18 cellular contexts compared by ENCODE assay signal in genomic region chr12:554001-554285, GRCh38.
DNase-seq lines count a peak whose midpoint lies in the region; ATAC-seq and TF ChIP-seq lines count a peak whose summit lies in the region.
"Had no signal": no experiment of that assay in that cellular context is flagged by ENCODE, and none has a peak within 500 bp of the region (broad histone marks: within the 10 kb centered on the region; RNA-seq: fewer than 3 reads in every experiment).

No MANE protein-coding gene starts in this region.

- peaks cover 35% of the 10 kb centered on the region for H3K4me1 Mint-ChIP-seq in activated CD8-positive, alpha-beta memory T cell treated with anti-CD3 and anti-CD28 coated beads, Interleukin-2, amount 10 ng/mL, durations not matched to agents 7 days and 5 days
- peaks cover 27 to 49% (median 38%) of the 10 kb centered on the region in 4 donors for H3K4me1 Mint-ChIP-seq in CD4-positive, alpha-beta memory T cell
- H3K4me1 Mint-ChIP-seq in activated CD8-positive, alpha-beta T cell treated with anti-CD3 and anti-CD28 coated beads for 36 hours (ENCODE audit: low read depth), result peaks cover 39% of the 10 kb centered on the region

- no peaks in the 10 kb centered on the region for H3K36me3 Mint-ChIP-seq in activated CD8-positive, alpha-beta memory T cell treated with anti-CD3 and anti-CD28 coated beads, Interleukin-2, amount 10 ng/mL, durations not matched to agents 7 days and 5 days
- peaks cover 0 to 17% of the 10 kb centered on the region in 2 donors for H3K36me3 Mint-ChIP-seq in CD4-positive, alpha-beta memory T cell
- peaks cover 6% of the 10 kb centered on the region for H3K36me3 Mint-ChIP-seq in activated CD8-positive, alpha-beta T cell treated with anti-CD3 and anti-CD28 coated beads for 36 hours (ENCODE audit: low read depth)

- H3K27ac Mint-ChIP-seq in activated CD8-positive, alpha-beta memory T cell treated with anti-CD3 and anti-CD28 coated beads, Interleukin-2, amount 10 ng/mL, durations not matched to agents 7 days and 5 days, result no peak overlapping the region
- H3K27ac Mint-ChIP-seq in CD4-positive, alpha-beta memory T cell, result peak overlapping the region in 6 of 7 donors; percentile 23 to 98 (median 92)
- H3K27ac Mint-ChIP-seq in activated CD8-positive, alpha-beta T cell treated with anti-CD3 and anti-CD28 coated beads for 36 hours, result peak overlapping the region; percentile 87

- TF ChIP-seq CTCF in activated CD8-positive, alpha-beta T cell treated with anti-CD3 and anti-CD28 coated beads for 36 hours (IDR thresholded peaks at IDR 0.05), result no peak

- intact Hi-C loops in CD4-positive, alpha-beta memory T cell (cut with micrococcal nuclease), result no loop called here
- intact Hi-C loops in activated CD8-positive, alpha-beta T cell treated with anti-CD3 and anti-CD28 coated beads for 36 hours (cut with micrococcal nuclease), result no loop called here
- intact Hi-C loops in sciatic nerve (cut with DNase I), result no loop called here

- no peaks in the 10 kb centered on the region for H3K9me3 Mint-ChIP-seq in activated CD8-positive, alpha-beta memory T cell treated with anti-CD3 and anti-CD28 coated beads, Interleukin-2, amount 10 ng/mL, durations not matched to agents 7 days and 5 days (ENCODE audit: low read depth)
- H3K9me3 Mint-ChIP-seq in CD4-positive, alpha-beta memory T cell, result no peaks in the 10 kb centered on the region
- H3K9me3 Mint-ChIP-seq in activated CD8-positive, alpha-beta T cell treated with anti-CD3 and anti-CD28 coated beads for 36 hours, result no peaks in the 10 kb centered on the region

- no peaks in the 10 kb centered on the region for H3K36me3 ChIP-seq in CD4-positive, alpha-beta memory T cell (ENCODE audit: insufficient read depth, low read length)
- H3K36me3 ChIP-seq: prostate gland had no signal

- peaks cover 8% of the 10 kb centered on the region for H3K27me3 Mint-ChIP-seq in activated CD8-positive, alpha-beta memory T cell treated with anti-CD3 and anti-CD28 coated beads, Interleukin-2, amount 10 ng/mL, durations not matched to agents 7 days and 5 days
- H3K27me3 Mint-ChIP-seq in CD4-positive, alpha-beta memory T cell, result no peaks in the 10 kb centered on the region
- no peaks in the 10 kb centered on the region for H3K27me3 Mint-ChIP-seq in activated CD8-positive, alpha-beta T cell treated with anti-CD3 and anti-CD28 coated beads for 36 hours

- peak overlapping the region in 1 of 2 donors; percentile 18 for H3K4me3 ChIP-seq in CD4-positive, alpha-beta memory T cell (ENCODE audit: low read length in 2 of 2)
- H3K4me3 ChIP-seq: prostate gland, smooth muscle cell, tibial nerve had no signal

- peak overlapping the region; percentile 36 for H3K27ac ChIP-seq in CD4-positive, alpha-beta memory T cell (ENCODE audit: low read depth, low read length)
- H3K27ac ChIP-seq: prostate gland, tibial nerve, VCaP had no signal

- POLR2A ChIA-PET in CD4-positive, alpha-beta memory T cell (lab: Charles Lee; ENCODE audit: partially characterized antibody), result interaction anchor here (0.5 kb wide), 1 partner anchor 1468 kb away, joined by 3 read pairs; no protein-coding TSS in a partner anchor
- POLR2A ChIA-PET in activated CD8-positive, alpha-beta T cell treated with anti-CD3 and anti-CD28 coated beads for 36 hours (lab: Charles Lee), result interaction anchor here (1.2 kb wide), 1 partner anchor 101 kb away, joined by 4 read pairs; no protein-coding TSS in a partner anchor

- CTCF ChIA-PET in activated CD8-positive, alpha-beta memory T cell treated with anti-CD3 and anti-CD28 coated beads, Interleukin-2, amount 10 ng/mL, durations not matched to agents 7 days and 5 days (lab: Charles Lee), result interaction anchor here (0.9 to 1.4 kb wide), 7 partner anchors 9 to 396 kb away, joined by 3 to 4 read pairs (median 3); partner anchors contain the start of gene RAD52
- CTCF ChIA-PET in CD4-positive, alpha-beta memory T cell (lab: Charles Lee; ENCODE audit: partially characterized antibody), result interaction anchor here (0.9 to 1.8 kb wide), 4 partner anchors 10 to 198 kb away, joined by 3 to 4 read pairs (median 4); partner anchors contain the start of gene WNK1
- CTCF ChIA-PET in activated CD8-positive, alpha-beta T cell treated with anti-CD3 and anti-CD28 coated beads for 36 hours (lab: Charles Lee), result interaction anchor here (0.9 to 3.2 kb wide), 4 partner anchors 16 to 112 kb away, joined by 3 to 14 read pairs (median 4); no protein-coding TSS in a partner anchor

- H3K9me3 ChIP-seq in CD4-positive, alpha-beta memory T cell (ENCODE audit: control insufficient read depth in 1 of 2, low read length in 2 of 2), result no peaks in the 10 kb centered on the region
- H3K9me3 ChIP-seq: heart right ventricle, prostate gland, tibial nerve had no signal

- peaks cover 34% of the 10 kb centered on the region for H3K4me1 ChIP-seq in CD4-positive, alpha-beta memory T cell (ENCODE audit: insufficient read depth, low read length)
- H3K4me1 ChIP-seq: prostate gland had no signal

- DNase-seq in activated CD8-positive, alpha-beta memory T cell treated with anti-CD3 and anti-CD28 coated beads, Interleukin-2, amount 10 ng/mL, durations not matched to agents 7 days and 5 days, result no peak
- DNase-seq in activated CD8-positive, alpha-beta memory T cell treated with anti-CD3 and anti-CD28 coated beads, Interleukin-2, amount 50 U/mL, for 48 hours, result no peak
- no peak for DNase-seq in CD4-positive, alpha-beta memory T cell
- no peak for DNase-seq in activated CD8-positive, alpha-beta T cell treated with anti-CD3 and anti-CD28 coated beads for 36 hours
- DNase-seq in sciatic nerve (ENCODE audit: low spot score), result peak; percentile 56
- DNase-seq in RKO (ENCODE audit: low spot score), result no peak
- DNase-seq: ACHN; DND-41; heart right ventricle; NCI-H2029 treated with DMSO at 0.1 percent for 48 hours; NCI-H446; stimulated activated CD8-positive, alpha-beta memory T cell treated with anti-CD3 and anti-CD28 coated beads, Interleukin-4, amount 100 ng/mL, for 48 hours had no signal

- H3K4me3 Mint-ChIP-seq in activated CD8-positive, alpha-beta memory T cell treated with anti-CD3 and anti-CD28 coated beads, Interleukin-2, amount 10 ng/mL, durations not matched to agents 7 days and 5 days, result peak overlapping the region; percentile 48
- H3K4me3 Mint-ChIP-seq in CD4-positive, alpha-beta memory T cell, result peak overlapping the region in 6 of 8 donors; percentile 47 to 94 (median 86)
- H3K4me3 Mint-ChIP-seq in activated CD8-positive, alpha-beta T cell treated with anti-CD3 and anti-CD28 coated beads for 36 hours, result peak overlapping the region; percentile 85

- ATAC-seq in activated CD8-positive, alpha-beta memory T cell treated with anti-CD3 and anti-CD28 coated beads, Interleukin-2, amount 10 ng/mL, durations not matched to agents 7 days and 5 days, result no peak
- no peak for ATAC-seq in activated CD8-positive, alpha-beta T cell treated with anti-CD3 and anti-CD28 coated beads for 36 hours
- ATAC-seq in sciatic nerve, result no peak
- no peak for ATAC-seq in HG03135 (IDR thresholded peaks at IDR 0.05; ENCODE audit: unreplicated experiment)
- no peak for ATAC-seq in GM19351 (IDR thresholded peaks at IDR 0.05; ENCODE audit: unreplicated experiment)
- ATAC-seq: heart right ventricle had no signal

- no peaks in the 10 kb centered on the region for H3K27me3 ChIP-seq in CD4-positive, alpha-beta memory T cell (ENCODE audit: insufficient read depth, low read length)
- H3K27me3 ChIP-seq: heart right ventricle, tibial nerve had no signal
